In genomic region chr19:49589391-49589790, GRCh38 we compare ENCODE assay signal across 9 cellular contexts. TPM values are rescaled to one million over a fixed set of nuclear protein-coding genes. Genes with fewer than 3 reads are reported as not detected.
A peak's percentile ranks its signal among the peaks of the same experiment; 100 is the strongest.
DNase-seq lines count a peak whose midpoint lies in the region; ATAC-seq, FAIRE-seq and TF ChIP-seq lines count a peak whose summit lies in the region.
"Had no signal": no experiment of that assay in that cellular context is flagged by ENCODE, and none has a peak within 500 bp of the region (broad histone marks: within the 10 kb centered on the region; RNA-seq: fewer than 3 reads in every experiment).

No MANE protein-coding gene starts in this region.

- H3K4me1 ChIP-seq in A549 (peaks cover 11% of the 10 kb centered on the region), DND-41 (ENCODE audit: insufficient read depth, low read length) (peaks cover 23% of the 10 kb centered on the region)

- DNase-seq in A549 (ENCODE audit: low read depth in 1 of 2, low spot score in 1 of 2) (no peak), DND-41 (no peak), neural crest cell (ENCODE audit: low read depth, low spot score) (no peak), glomerular visceral epithelial cell (ENCODE audit: extremely low spot score) (no peak), epidermal melanocyte (ENCODE audit: insufficient read length, low spot score) (no peak), GM19238 (ENCODE audit: insufficient read length, low spot score) (no peak)

- H3K9me3 ChIP-seq in A549 (no peaks in the 10 kb centered on the region), DND-41 (ENCODE audit: insufficient read depth, low read length, severe bottlenecking) (no peaks in the 10 kb centered on the region)

- peaks cover 24% of the 10 kb centered on the region for H4K20me1 ChIP-seq in DND-41 (ENCODE audit: insufficient read depth, low read length)

- H3K36me3 ChIP-seq in DND-41 (ENCODE audit: insufficient read depth, low read length) = peaks cover 18% of the 10 kb centered on the region

- TF ChIP-seq RAD21 in A549 (conservative IDR thresholded peaks at IDR 0.05 in 1 of 2, IDR thresholded peaks at IDR 0.05 in 1 of 2) = no peak

- H3K27ac ChIP-seq in A549 (peak overlapping the region; percentile 14 to 72; a peak in 3 of 6 replicates), DND-41 (ENCODE audit: low read length) (peak overlapping the region; percentile 35; the same call in 1 of the 2 replicates)
- H3K27ac ChIP-seq: SK-N-MC had no signal

- H3K79me2 ChIP-seq in DND-41 (ENCODE audit: insufficient read depth, low read length) = peaks cover 36% of the 10 kb centered on the region

- CTCF ChIA-PET in A549 (lab: Yijun Ruan, JAX) = interaction anchor here (0.7 to 3.3 kb wide), 4 partner anchors 9 to 81 kb away, joined by 3 to 18 read pairs (median 4); partner anchors contain the start of gene NOSIP

- no peak for TF ChIP-seq CTCF in A549 (IDR thresholded peaks at IDR 0.05)
- no peak for TF ChIP-seq CTCF in DND-41 (IDR thresholded peaks at IDR 0.05; ENCODE audit: borderline replicate concordance, extremely low read depth, low read length, poor library complexity, severe bottlenecking)
- no peak for TF ChIP-seq CTCF in brain (conservative IDR thresholded peaks at IDR 0.05)
- TF ChIP-seq CTCF in neural crest cell (conservative IDR thresholded peaks at IDR 0.05) = no peak

- no peaks in the 10 kb centered on the region for H3K27me3 ChIP-seq in DND-41 (ENCODE audit: insufficient read depth, low read length, poor library complexity)

- H3K9me3 Mint-ChIP-seq in brain (no peaks in the 10 kb centered on the region), neural crest cell (no peaks in the 10 kb centered on the region)

- TF ChIP-seq EP300 in A549 (IDR thresholded peaks at IDR 0.05) = no peak

- H3K27me3 Mint-ChIP-seq in brain (peaks cover 5% of the 10 kb centered on the region), neural crest cell (ENCODE audit: low read depth) (peaks cover 5% of the 10 kb centered on the region)

- peak overlapping the region; percentile 23 to 98 (median 93) for H3K27ac Mint-ChIP-seq in brain
- H3K27ac Mint-ChIP-seq in neural crest cell (ENCODE audit: unreplicated experiment) = no peak overlapping the region

- H3K36me3 Mint-ChIP-seq in brain = peaks cover 8% of the 10 kb centered on the region
- peaks cover 3% of the 10 kb centered on the region for H3K36me3 Mint-ChIP-seq in neural crest cell (ENCODE audit: low read depth)

- H3K4me1 Mint-ChIP-seq in brain = peaks cover 50% of the 10 kb centered on the region
- peaks cover 27% of the 10 kb centered on the region for H3K4me1 Mint-ChIP-seq in neural crest cell

- H3K4me2 ChIP-seq in A549 (peak overlapping the region; percentile 93), DND-41 (ENCODE audit: insufficient read depth, low read length) (no peak overlapping the region)

- no peak overlapping the region for H2AFZ ChIP-seq in DND-41 (ENCODE audit: low read depth, low read length)

- 88% methylated on average over 5 of the region's 5 CpGs for WGBS in A549 (ENCODE audit: missing lambda C conversion rate)

- H3K4me3 ChIP-seq in A549 (no peak overlapping the region), DND-41 (ENCODE audit: low read depth in 1 of 2, low read length in 2 of 2) (no peak overlapping the region)

- no peak for FAIRE-seq in A549 (lab: Jason Lieb, UNC)

- H3K9ac ChIP-seq in DND-41 (ENCODE audit: low read depth, low read length) = no peak overlapping the region

- H3K4me3 Mint-ChIP-seq in brain = peak overlapping the region in 4 of 5 experiments; percentile 14 to 97 (median 72)
- H3K4me3 Mint-ChIP-seq in neural crest cell = peak overlapping the region; percentile 68

- ATAC-seq in A549 (no peak), DND-41 (ENCODE audit: insufficient read depth, low read depth) (no peak), GM21381 (IDR thresholded peaks at IDR 0.05; ENCODE audit: unreplicated experiment) (no peak)

- POLR2A ChIA-PET in A549 (lab: Yijun Ruan, JAX) = interaction anchor here (1.7 to 3.1 kb wide), 2 partner anchors 9 to 52 kb away, joined by 13 to 45 read pairs; partner anchors contain the start of genes NOSIP, PRRG2, RRAS and SCAF1

- TF ChIP-seq POLR2A in A549 (IDR thresholded peaks at IDR 0.05; ENCODE audit: low read length) = no peak

TF ChIP-seq in A549, 52 proteins besides CTCF, POLR2A, EP300 and RAD21:
- no peak for TF ChIP-seq NFE2L2 (conservative IDR thresholded peaks at IDR 0.05; ENCODE audit: low read length)
- TF ChIP-seq ZSCAN20 (CRISPR knock-in tag; IDR thresholded peaks at IDR 0.05) = no peak

RNA-seq across cellular contexts. Expression of gene PRR12, which starts 1.6 kb away (rescaled TPM):
- polyA plus RNA-seq in A549 (2011; rRNA removed) (0.78 and 1.6 TPM in 2 replicates), A549 (2017; fragmentation: RNase III; extraction: RNeasy Plus Mini Kit Qiagen cat#74134 plus additional on column Dnase treatment) (13.0 to 16.3 TPM (median 15.6 TPM) in 3 replicates), brain (ENCODE audit: insufficient read depth, low read depth, low replicate concordance) (28.1 TPM)
- 3.9 and 5.4 TPM in 2 replicates for polyA plus RNA-seq in A549 (2012; cell fraction: cytosol; rRNA removed)
- polyA plus RNA-seq in A549 (2012; cell fraction: nucleus; rRNA removed) = 12.6 and 13.4 TPM in 2 replicates
- polyA minus RNA-seq in A549 (2011; rRNA and poly(A)+ RNA removed) = 0.83 and 2.8 TPM in 2 replicates
- 51.7 and 53.7 TPM in 2 replicates for total RNA-seq in neural crest cell

RNA-seq across cellular contexts. Expression of gene PRRG2, which starts 8.3 kb away (rescaled TPM):
- polyA plus RNA-seq in A549 (2011; rRNA removed) (0.53 and 0.82 TPM in 2 replicates), A549 (2017; fragmentation: RNase III; extraction: RNeasy Plus Mini Kit Qiagen cat#74134 plus additional on column Dnase treatment) (0.68 to 1.1 TPM (median 1.0 TPM) in 3 replicates), brain (ENCODE audit: insufficient read depth, low read depth, low replicate concordance) (0.95 TPM)
- 0.45 and 0.54 TPM in 2 replicates for polyA plus RNA-seq in A549 (2012; cell fraction: cytosol; rRNA removed)
- polyA plus RNA-seq in A549 (2012; cell fraction: nucleus; rRNA removed) = 0.55 and 0.66 TPM in 2 replicates
- 0.44 and 0.54 TPM in 2 replicates for polyA minus RNA-seq in A549 (2011; rRNA and poly(A)+ RNA removed)
- total RNA-seq in neural crest cell = 1.0 and 1.3 TPM in 2 replicates

RNA-seq across cellular contexts. Expression of gene NOSIP, which starts 9.0 kb away (rescaled TPM):
- polyA plus RNA-seq in A549 (2011; rRNA removed) (49.0 and 52.5 TPM in 2 replicates), A549 (2017; fragmentation: RNase III; extraction: RNeasy Plus Mini Kit Qiagen cat#74134 plus additional on column Dnase treatment) (98.0 to 105 TPM (median 101 TPM) in 3 replicates), brain (ENCODE audit: insufficient read depth, low read depth, low replicate concordance) (131 TPM)
- polyA plus RNA-seq in A549 (2012; cell fraction: cytosol; rRNA removed) = 187 and 189 TPM in 2 replicates
- polyA plus RNA-seq in A549 (2012; cell fraction: nucleus; rRNA removed) = 179 and 276 TPM in 2 replicates
- polyA minus RNA-seq in A549 (2011; rRNA and poly(A)+ RNA removed) = 67.2 and 78.2 TPM in 2 replicates
- total RNA-seq in neural crest cell = 70.2 and 74.1 TPM in 2 replicates

RNA-seq across cellular contexts. Expression of gene RRAS, which starts 50.6 kb away (rescaled TPM):
- polyA plus RNA-seq in A549 (2011; rRNA removed) = 45.9 and 47.6 TPM in 2 replicates
- polyA plus RNA-seq in A549 (2012; cell fraction: cytosol; rRNA removed) = 217 and 248 TPM in 2 replicates
- 168 and 175 TPM in 2 replicates for polyA plus RNA-seq in A549 (2012; cell fraction: nucleus; rRNA removed)
- polyA plus RNA-seq in A549 (2017; fragmentation: RNase III; extraction: RNeasy Plus Mini Kit Qiagen cat#74134 plus additional on column Dnase treatment) = 49.2 to 55.4 TPM (median 50.2 TPM) in 3 replicates
- 33.7 and 42.6 TPM in 2 replicates for polyA minus RNA-seq in A549 (2011; rRNA and poly(A)+ RNA removed)
- 18.8 TPM for polyA plus RNA-seq in brain (ENCODE audit: insufficient read depth, low read depth, low replicate concordance)
- total RNA-seq in neural crest cell = 1.2 and 2.3 TPM in 2 replicates

RNA-seq across cellular contexts. Expression of gene SCAF1, which starts 52.6 kb away (rescaled TPM):
- polyA plus RNA-seq in A549 (2011; rRNA removed) (4.0 and 6.1 TPM in 2 replicates), A549 (2017; fragmentation: RNase III; extraction: RNeasy Plus Mini Kit Qiagen cat#74134 plus additional on column Dnase treatment) (41.0 to 47.9 TPM (median 47.2 TPM) in 3 replicates), brain (ENCODE audit: insufficient read depth, low read depth, low replicate concordance) (67.3 TPM)
- 19.9 and 23.2 TPM in 2 replicates for polyA plus RNA-seq in A549 (2012; cell fraction: cytosol; rRNA removed)
- polyA plus RNA-seq in A549 (2012; cell fraction: nucleus; rRNA removed) = 46.7 and 82.1 TPM in 2 replicates
- polyA minus RNA-seq in A549 (2011; rRNA and poly(A)+ RNA removed) = 2.1 and 5.1 TPM in 2 replicates
- total RNA-seq in neural crest cell = 89.6 and 91.9 TPM in 2 replicates
